ENCODE assay signal across 17 cellular contexts in the genomic region with DNA sequence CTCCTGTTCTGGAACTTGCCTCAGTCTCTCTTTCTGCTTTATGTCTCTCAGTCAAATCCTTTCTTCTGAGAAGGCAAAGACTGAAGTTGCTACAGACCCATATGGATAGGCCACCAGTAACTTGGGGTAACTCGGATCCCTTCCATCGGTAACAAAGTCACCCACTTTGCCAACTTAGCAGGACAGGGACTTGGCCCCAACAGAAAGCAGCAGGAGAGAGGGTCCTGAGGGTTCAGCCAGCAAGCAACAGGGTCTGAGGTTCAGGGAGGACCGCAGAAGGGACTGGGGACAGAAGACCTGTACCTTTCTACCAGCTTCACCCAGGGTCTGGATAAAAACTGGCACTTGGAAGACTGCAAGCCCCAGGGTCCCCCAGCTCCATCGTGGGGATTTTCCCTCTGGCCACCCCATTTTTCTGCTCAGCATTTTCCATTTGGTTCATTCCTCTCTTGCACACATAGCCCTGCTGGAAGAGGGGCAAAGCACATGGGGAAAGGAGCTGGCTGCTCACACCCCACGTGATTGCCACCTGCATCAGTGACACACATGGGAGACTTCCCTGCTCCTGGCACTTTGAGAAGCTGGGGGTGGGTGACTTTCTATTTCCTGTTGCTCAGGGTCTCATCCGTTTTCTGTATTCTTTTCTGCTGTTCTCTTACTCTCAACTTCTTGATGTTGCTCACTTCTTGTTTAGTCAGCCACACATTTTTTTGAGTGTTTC. TPM values are rescaled to one million over a fixed set of nuclear protein-coding genes. Genes with fewer than 3 reads are reported as not detected.
A peak's percentile ranks its signal among the peaks of the same experiment; 100 is the strongest.
DNase-seq lines count a peak whose midpoint lies in the region; ATAC-seq, FAIRE-seq and TF ChIP-seq lines count a peak whose summit lies in the region.
"Had no signal": no experiment of that assay in that cellular context is flagged by ENCODE, and none has a peak within 500 bp of the region (broad histone marks: within the 10 kb centered on the region; RNA-seq: fewer than 3 reads in every experiment).

No MANE protein-coding gene starts in this region.

- no peaks in the 10 kb centered on the region for H3K79me2 ChIP-seq in K562 (ENCODE audit: control insufficient read depth, insufficient read depth, low read length)

- POLR2A ChIA-PET in K562 (lab: Yijun Ruan, JAX): interaction anchor here (0.6 to 6.7 kb wide), 21 partner anchors 11 to 302 kb away, joined by 3 to 83 read pairs (median 3); a partner anchor contains a TSS
- POLR2A ChIA-PET in MCF 10A (lab: Yijun Ruan, JAX): no interaction called here

- no peaks in the 10 kb centered on the region for H3K36me3 ChIP-seq in K562 (ENCODE audit: control insufficient read depth, insufficient read depth, low read length)
- H3K36me3 ChIP-seq: pancreas, upper lobe of left lung had no signal

- peak overlapping the region; percentile 22 for H3K27ac Mint-ChIP-seq in activated naive CD4-positive, alpha-beta T cell treated with anti-CD3 and anti-CD28 coated beads for 36 hours
- H3K27ac Mint-ChIP-seq in activated naive CD4-positive, alpha-beta T cell treated with anti-CD3 and anti-CD28 coated beads, Interleukin-2, amount 10 ng/mL, durations not matched to agents 7 days and 5 days: no peak overlapping the region
- peak overlapping the region; percentile 77 for H3K27ac Mint-ChIP-seq in stimulated activated memory B cell treated with anti-CD40 and anti-IgM and Interleukin-4, amounts not matched to agents 10 μg/mL and 1 μg/mL and 100 μg/mL, for 72 hours
- no peak overlapping the region for H3K27ac Mint-ChIP-seq in MCF 10A (ENCODE audit: low read depth, unreplicated experiment)

- no peak overlapping the region for H3K4me3 Mint-ChIP-seq in activated naive CD4-positive, alpha-beta T cell treated with anti-CD3 and anti-CD28 coated beads for 36 hours
- no peak overlapping the region for H3K4me3 Mint-ChIP-seq in activated naive CD4-positive, alpha-beta T cell treated with anti-CD3 and anti-CD28 coated beads, Interleukin-2, amount 10 ng/mL, durations not matched to agents 7 days and 5 days
- peak overlapping the region; percentile 6 for H3K4me3 Mint-ChIP-seq in stimulated activated memory B cell treated with anti-CD40 and anti-IgM and Interleukin-4, amounts not matched to agents 10 μg/mL and 1 μg/mL and 100 μg/mL, for 72 hours
- H3K4me3 Mint-ChIP-seq in MCF 10A (ENCODE audit: unreplicated experiment): no peak overlapping the region

- peaks cover 2 to 5% of the 10 kb centered on the region in 2 experiments; a peak in 1 of 5 replicates for H3K4me1 ChIP-seq in K562 (replicated peaks in 1 of 2; ENCODE audit: control insufficient read depth in 2 of 2, insufficient read depth in 2 of 2, low read length in 2 of 2)
- H3K4me1 ChIP-seq: pancreas, upper lobe of left lung had no signal

- in situ Hi-C loops in K562 (cut with MboI): no loop called here

- peak overlapping the region; percentile 54; the same call in 1 of the 2 replicates for H3K4me2 ChIP-seq in K562 (ENCODE audit: insufficient read depth, low read length)
- H3K4me2 ChIP-seq: smooth muscle cell had no signal

- H3K4me3 ChIP-seq in K562: no peak overlapping the region
- H3K4me3 ChIP-seq: pancreas, smooth muscle cell, upper lobe of left lung had no signal

- TF ChIP-seq RAD21 in K562 (CRISPR knock-in tag; conservative IDR thresholded peaks at IDR 0.05 in 1 of 2, IDR thresholded peaks at IDR 0.05 in 1 of 2): no peak

- H4K20me1 ChIP-seq in K562 (replicated peaks; ENCODE audit: control insufficient read depth, insufficient read depth, low read length): 0 out of 2 replicates have a peak, but pooled peaks cover 5% of the 10 kb centered on the region

- H3K27me3 Mint-ChIP-seq in activated naive CD4-positive, alpha-beta T cell treated with anti-CD3 and anti-CD28 coated beads for 36 hours (ENCODE audit: low read depth): peaks cover 4% of the 10 kb centered on the region
- H3K27me3 Mint-ChIP-seq in activated naive CD4-positive, alpha-beta T cell treated with anti-CD3 and anti-CD28 coated beads, Interleukin-2, amount 10 ng/mL, durations not matched to agents 7 days and 5 days: peaks cover 50% of the 10 kb centered on the region
- no peaks in the 10 kb centered on the region for H3K27me3 Mint-ChIP-seq in stimulated activated memory B cell treated with anti-CD40 and anti-IgM and Interleukin-4, amounts not matched to agents 10 μg/mL and 1 μg/mL and 100 μg/mL, for 72 hours
- peaks cover 67% of the 10 kb centered on the region for H3K27me3 Mint-ChIP-seq in MCF 10A (ENCODE audit: insufficient read depth, unreplicated experiment)

- no TSS peak for BruUV-seq in K562 (replicated peaks; lab: Mats Ljungman, UMichigan)
- BruUV-seq in MCF 10A (replicated peaks; lab: Mats Ljungman, UMichigan): no TSS peak

- intact Hi-C loops in activated naive CD4-positive, alpha-beta T cell treated with anti-CD3 and anti-CD28 coated beads for 36 hours (cut with micrococcal nuclease): loop anchor here (1.0 kb wide), 1 partner anchor 23 kb away; no protein-coding TSS in a partner anchor
- intact Hi-C loops in K562 (cut with micrococcal nuclease) (no loop called here), MCF 10A (cut with micrococcal nuclease) (no loop called here)

- CTCF ChIA-PET in activated naive CD4-positive, alpha-beta T cell treated with anti-CD3 and anti-CD28 coated beads for 36 hours (lab: Charles Lee): interaction anchor here (0.9 to 2.7 kb wide), 3 partner anchors 14 to 248 kb away, joined by 3 to 7 read pairs (median 3); no protein-coding TSS in a partner anchor
- CTCF ChIA-PET in activated naive CD4-positive, alpha-beta T cell treated with anti-CD3 and anti-CD28 coated beads, Interleukin-2, amount 10 ng/mL, durations not matched to agents 7 days and 5 days (lab: Charles Lee): interaction anchor here (1.3 kb wide), 1 partner anchor 78 kb away, joined by 4 read pairs; no protein-coding TSS in a partner anchor
- CTCF ChIA-PET in K562 (lab: Yijun Ruan, JAX; ENCODE audit: low intra/inter-chr PET ratio) (no interaction called here), MCF 10A (lab: Yijun Ruan, JAX) (no interaction called here)

- H3K9ac ChIP-seq in K562 (ENCODE audit: insufficient read depth in 1 of 2, low read depth in 2 of 2, low read length in 2 of 2): no peak overlapping the region

- no peaks in the 10 kb centered on the region for H3K9me1 ChIP-seq in K562 (ENCODE audit: control insufficient read depth, insufficient read depth, low read length)

- TF ChIP-seq POLR2A in K562 (conservative IDR thresholded peaks at IDR 0.05): no peak

- no peaks in the 10 kb centered on the region for H3K36me3 Mint-ChIP-seq in activated naive CD4-positive, alpha-beta T cell treated with anti-CD3 and anti-CD28 coated beads for 36 hours (ENCODE audit: low read depth)
- H3K36me3 Mint-ChIP-seq in activated naive CD4-positive, alpha-beta T cell treated with anti-CD3 and anti-CD28 coated beads, Interleukin-2, amount 10 ng/mL, durations not matched to agents 7 days and 5 days: no peaks in the 10 kb centered on the region
- H3K36me3 Mint-ChIP-seq in stimulated activated memory B cell treated with anti-CD40 and anti-IgM and Interleukin-4, amounts not matched to agents 10 μg/mL and 1 μg/mL and 100 μg/mL, for 72 hours: no peaks in the 10 kb centered on the region
- no peaks in the 10 kb centered on the region for H3K36me3 Mint-ChIP-seq in MCF 10A (ENCODE audit: insufficient read depth, unreplicated experiment)

- no peaks in the 10 kb centered on the region for H3K9me3 ChIP-seq in K562 (replicated peaks; ENCODE audit: control insufficient read depth, insufficient read depth, low read depth, low read length)
- H3K9me3 ChIP-seq: pancreas, upper lobe of left lung had no signal

- no peak overlapping the region for H3K27ac ChIP-seq in K562 (ENCODE audit: extremely low read depth, low read depth, low read length)
- H3K27ac ChIP-seq: pancreas, upper lobe of left lung had no signal

- DNase-seq in activated naive CD4-positive, alpha-beta T cell treated with anti-CD3 and anti-CD28 coated beads for 36 hours: peak; percentile 74
- DNase-seq in activated naive CD4-positive, alpha-beta T cell treated with anti-CD3 and anti-CD28 coated beads, Interleukin-2, amount 10 ng/mL, durations not matched to agents 7 days and 5 days: no peak
- DNase-seq in NAMALWA (ENCODE audit: low spot score) (peak; percentile 92), K562 (ENCODE audit: extremely low read depth in 1 of 4, low spot score in 3 of 4) (peak in 3 of 4 experiments; percentile 56 to 63 (median 62)), GOT3 (lab: John Stamatoyannopoulos, UW) (no peak), MCF 10A (ENCODE audit: unreplicated experiment) (no peak)
- DNase-seq: activated CD4-positive, alpha-beta T cell treated with anti-CD3 and anti-CD28 coated beads, Interleukin-2, amount 50 U/mL, for 4 hours; central memory CD4-positive, alpha-beta T cell; kidney; NCI-H510A; pancreas; T-helper 9 cell; upper lobe of left lung had no signal

- H2AFZ ChIP-seq in K562 (ENCODE audit: low read depth, low read length): peak overlapping the region; percentile 71

- TF ChIP-seq EP300 in K562 (IDR thresholded peaks at IDR 0.05; ENCODE audit: low read length): no peak

- peaks cover 24 to 59% of the 10 kb centered on the region in 2 experiments for H3K27me3 ChIP-seq in K562 (ENCODE audit: control insufficient read depth in 2 of 2, insufficient read depth in 2 of 2, low read length in 2 of 2)
- H3K27me3 ChIP-seq: pancreas, upper lobe of left lung had no signal

- TF ChIP-seq CTCF in K562 (IDR thresholded peaks at IDR 0.05 in 2 of 3, conservative IDR thresholded peaks at IDR 0.05 in 1 of 3; ENCODE audit: insufficient read depth in 2 of 3, low read depth in 1 of 3, low read length in 3 of 3) (no peak), MCF 10A (IDR thresholded peaks at IDR 0.05; ENCODE audit: unreplicated experiment) (no peak)

- 4% methylated on average over 6 of the region's 6 CpGs for WGBS in K562 (ENCODE audit: insufficient coverage, low coverage, missing lambda C conversion rate)

- no peak for FAIRE-seq in K562 (lab: Jason Lieb, UNC)
- FAIRE-seq: endometrium, kidney, pancreas had no signal

- H3K9me3 Mint-ChIP-seq in activated naive CD4-positive, alpha-beta T cell treated with anti-CD3 and anti-CD28 coated beads for 36 hours: no peaks in the 10 kb centered on the region
- H3K9me3 Mint-ChIP-seq in activated naive CD4-positive, alpha-beta T cell treated with anti-CD3 and anti-CD28 coated beads, Interleukin-2, amount 10 ng/mL, durations not matched to agents 7 days and 5 days: no peaks in the 10 kb centered on the region
- H3K9me3 Mint-ChIP-seq in stimulated activated memory B cell treated with anti-CD40 and anti-IgM and Interleukin-4, amounts not matched to agents 10 μg/mL and 1 μg/mL and 100 μg/mL, for 72 hours: peaks cover 3% of the 10 kb centered on the region
- no peaks in the 10 kb centered on the region for H3K9me3 Mint-ChIP-seq in MCF 10A (ENCODE audit: unreplicated experiment)

- ATAC-seq in K562: no peak
- ATAC-seq in stimulated activated memory B cell treated with anti-CD40 and anti-IgM and Interleukin-4, amounts not matched to agents 10 μg/mL and 1 μg/mL and 100 μg/mL, for 72 hours: peak; percentile 63
- ATAC-seq in GM18858 (IDR thresholded peaks at IDR 0.05; ENCODE audit: unreplicated experiment): no peak

- peaks cover 13% of the 10 kb centered on the region for H3K4me1 Mint-ChIP-seq in activated naive CD4-positive, alpha-beta T cell treated with anti-CD3 and anti-CD28 coated beads for 36 hours (ENCODE audit: low read depth)
- H3K4me1 Mint-ChIP-seq in activated naive CD4-positive, alpha-beta T cell treated with anti-CD3 and anti-CD28 coated beads, Interleukin-2, amount 10 ng/mL, durations not matched to agents 7 days and 5 days: peaks cover 7% of the 10 kb centered on the region
- H3K4me1 Mint-ChIP-seq in stimulated activated memory B cell treated with anti-CD40 and anti-IgM and Interleukin-4, amounts not matched to agents 10 μg/mL and 1 μg/mL and 100 μg/mL, for 72 hours: peaks cover 55% of the 10 kb centered on the region
- no peaks in the 10 kb centered on the region for H3K4me1 Mint-ChIP-seq in MCF 10A (ENCODE audit: insufficient read depth, unreplicated experiment)

RNA-seq across cellular contexts. Expression of a gene that starts 34.6 kb away (rescaled TPM):
- total RNA-seq in activated naive CD4-positive, alpha-beta T cell treated with anti-CD3 and anti-CD28 coated beads for 36 hours: 1 to 10 TPM; 1.1 to 1.8 TPM
- 0.79 and 1.2 TPM in 2 replicates for total RNA-seq in K562 (2011; cell fraction: chromatin; rRNA removed; ENCODE audit: low replicate concordance)
- 0.50 and 0.79 TPM in 2 replicates for total RNA-seq in K562 (2011; cell fraction: nucleolus; rRNA removed)
- 0.29 and 0.46 TPM in 2 replicates for total RNA-seq in K562 (2011; cell fraction: nucleoplasm; rRNA removed)
- total RNA-seq in K562 (2014; rRNA removed) (0.14 and 0.24 TPM in 2 replicates), K562 (2014; rRNA removed; fragmentation: Illumina TruSeq; extraction: Trizol) (0.04 and 0.10 TPM in 2 replicates), K562 (2015; rRNA removed; fragmentation: Illumina TruSeq; extraction: Trizol) (0.04 and 0.11 TPM in 2 replicates), K562 (2021) (0.22 and 0.74 TPM in 2 replicates), MCF 10A (2022) (0.82 and 0.98 TPM in 2 replicates)
- polyA plus RNA-seq in K562 (2011; rRNA removed) (0.13 and 0.22 TPM in 2 replicates), K562 (2014; fragmentation: Illumina TruSeq; extraction: Trizol) (0.12 and 0.13 TPM in 2 replicates), K562 (2014; fragmentation: Nextera tagmentation; extraction: Ambion mirVana) (not detected), K562 (2014; rRNA removed) (0.18 TPM in 1 of 2 replicates, not detected in the other)
- polyA plus RNA-seq in K562 (2011; cell fraction: cytosol; rRNA removed): 0.15 and 0.31 TPM in 2 replicates
- 0.35 and 0.60 TPM in 2 replicates for polyA plus RNA-seq in K562 (2011; cell fraction: nucleus; rRNA removed)
- polyA plus RNA-seq in K562 (2012): 0.14 and 0.26 TPM in 2 replicates
- 0.21 and 0.32 TPM in 2 replicates for polyA minus RNA-seq in K562 (2011; rRNA and poly(A)+ RNA removed)
- 0.57 TPM in 1 of 2 replicates, not detected in the other for polyA minus RNA-seq in K562 (2011; cell fraction: cytosol; rRNA and poly(A)+ RNA removed)
- 0.40 and 0.67 TPM in 2 replicates for polyA minus RNA-seq in K562 (2011; cell fraction: nucleus; rRNA and poly(A)+ RNA removed)

Comparison
In these comparisons a context has a peak if more than half of its experiments do, and no peak if none do; other contexts are left out.
1. DNase-seq: peak in activated naive CD4-positive, alpha-beta T cell treated with anti-CD3 and anti-CD28 coated beads for 36 hours (single experiment), NAMALWA (single experiment) and K562 (3 of 4); none in activated naive CD4-positive, alpha-beta T cell treated with anti-CD3 and anti-CD28 coated beads, Interleukin-2, amount 10 ng/mL, durations not matched to agents 7 days and 5 days (single experiment), GOT3 (single experiment) and MCF 10A (single experiment).
2. H3K27ac Mint-ChIP-seq: peak in activated naive CD4-positive, alpha-beta T cell treated with anti-CD3 and anti-CD28 coated beads for 36 hours (single experiment) and stimulated activated memory B cell treated with anti-CD40 and anti-IgM and Interleukin-4, amounts not matched to agents 10 μg/mL and 1 μg/mL and 100 μg/mL, for 72 hours (single experiment); none in activated naive CD4-positive, alpha-beta T cell treated with anti-CD3 and anti-CD28 coated beads, Interleukin-2, amount 10 ng/mL, durations not matched to agents 7 days and 5 days (single experiment) and MCF 10A (single experiment).
3. CTCF ChIA-PET loops: an anchor here in activated naive CD4-positive, alpha-beta T cell treated with anti-CD3 and anti-CD28 coated beads for 36 hours (0.9 to 2.7 kb wide) and activated naive CD4-positive, alpha-beta T cell treated with anti-CD3 and anti-CD28 coated beads, Interleukin-2, amount 10 ng/mL, durations not matched to agents 7 days and 5 days (1.3 kb wide); none called in K562 and MCF 10A.